ENCODE assay signal across 16 cellular contexts in genomic region chr22:44225091-44225689, GRCh38. TPM values are rescaled to one million over a fixed set of nuclear protein-coding genes. Genes with fewer than 3 reads are reported as not detected.
A peak's percentile ranks its signal among the peaks of the same experiment; 100 is the strongest.
DNase-seq lines count a peak whose midpoint lies in the region; ATAC-seq, FAIRE-seq and TF ChIP-seq lines count a peak whose summit lies in the region.
"Had no signal": no experiment of that assay in that cellular context is flagged by ENCODE, and none has a peak within 500 bp of the region (broad histone marks: within the 10 kb centered on the region; RNA-seq: fewer than 3 reads in every experiment).

No MANE protein-coding gene starts in this region.

- H3K27me3 Mint-ChIP-seq in activated naive CD8-positive, alpha-beta T cell treated with anti-CD3 and anti-CD28 coated beads, Interleukin-2, amount 10 ng/mL, durations not matched to agents 7 days and 5 days = peaks cover 14% of the 10 kb centered on the region
- peaks cover 3% of the 10 kb centered on the region for H3K27me3 Mint-ChIP-seq in activated naive CD8-positive, alpha-beta T cell treated with anti-CD3 and anti-CD28 coated beads for 36 hours
- peaks cover 15% of the 10 kb centered on the region for H3K27me3 Mint-ChIP-seq in neural crest cell (ENCODE audit: low read depth)

- intact Hi-C loops in kidney (cut with DNase I) (no loop called here), vagina (cut with DNase I) (no loop called here)

- POLR2A ChIA-PET in activated naive CD8-positive, alpha-beta T cell treated with anti-CD3 and anti-CD28 coated beads, Interleukin-2, amount 10 ng/mL, durations not matched to agents 7 days and 5 days (lab: Charles Lee) = no interaction called here

- TF ChIP-seq CTCF in kidney (IDR thresholded peaks at IDR 0.05; ENCODE audit: borderline replicate concordance, extremely low read depth, insufficient read depth) = no peak
- no peak for TF ChIP-seq CTCF in neural crest cell (conservative IDR thresholded peaks at IDR 0.05)
- TF ChIP-seq CTCF in vagina (IDR thresholded peaks at IDR 0.05) = no peak
- no peak for TF ChIP-seq CTCF in tibial nerve (IDR thresholded peaks at IDR 0.05)

- H3K4me3 Mint-ChIP-seq in activated naive CD8-positive, alpha-beta T cell treated with anti-CD3 and anti-CD28 coated beads, Interleukin-2, amount 10 ng/mL, durations not matched to agents 7 days and 5 days = no peak overlapping the region
- no peak overlapping the region for H3K4me3 Mint-ChIP-seq in activated naive CD8-positive, alpha-beta T cell treated with anti-CD3 and anti-CD28 coated beads for 36 hours
- no peak overlapping the region for H3K4me3 Mint-ChIP-seq in neural crest cell

- FAIRE-seq in kidney (lab: Jason Lieb, UNC) = no peak
- FAIRE-seq: H54 had no signal

- WGBS in tibial nerve, 2 donors = 47 to 53% methylated on average over 11 of the region's 11 CpGs

- no peaks in the 10 kb centered on the region for H3K36me3 ChIP-seq in kidney (ENCODE audit: control insufficient read depth in 1 of 2, insufficient read depth in 2 of 2, low read length in 2 of 2)
- H3K36me3 ChIP-seq in vagina = no peaks in the 10 kb centered on the region
- no peaks in the 10 kb centered on the region for H3K36me3 ChIP-seq in tibial nerve
- H3K36me3 ChIP-seq: BLaER1 had no signal

- H3K4me1 ChIP-seq in kidney (ENCODE audit: control insufficient read depth in 1 of 2, insufficient read depth in 1 of 2, low read depth in 1 of 2, low read length in 2 of 2) (no peaks in the 10 kb centered on the region), vagina (no peaks in the 10 kb centered on the region), tibial nerve (no peaks in the 10 kb centered on the region)

- peak; percentile 12 for DNase-seq in activated naive CD8-positive, alpha-beta T cell treated with anti-CD3 and anti-CD28 coated beads, Interleukin-2, amount 10 ng/mL, durations not matched to agents 7 days and 5 days
- no peak for DNase-seq in activated naive CD8-positive, alpha-beta T cell treated with anti-CD3 and anti-CD28 coated beads for 36 hours
- DNase-seq in kidney = peak; percentile 32
- no peak for DNase-seq in neural crest cell (ENCODE audit: low read depth, low spot score)
- peak; percentile 62 to 74 for DNase-seq in vagina (ENCODE audit: extremely low spot score in 2 of 2)
- DNase-seq in tibial nerve (ENCODE audit: low spot score in 2 of 2) = no peak
- no peak for DNase-seq in kidney glomerular epithelial cell (lab: John Stamatoyannopoulos, UW)
- DNase-seq in NCI-H345 treated with DMSO at 0.1 percent for 48 hours (lab: John Stamatoyannopoulos, UW; ENCODE audit: unreplicated experiment) = no peak
- DNase-seq: AML-193; CD4-positive, CD25-positive, alpha-beta regulatory T cell; DMS53; GM23248 had no signal

- H3K36me3 Mint-ChIP-seq in activated naive CD8-positive, alpha-beta T cell treated with anti-CD3 and anti-CD28 coated beads, Interleukin-2, amount 10 ng/mL, durations not matched to agents 7 days and 5 days = no peaks in the 10 kb centered on the region
- H3K36me3 Mint-ChIP-seq in activated naive CD8-positive, alpha-beta T cell treated with anti-CD3 and anti-CD28 coated beads for 36 hours = no peaks in the 10 kb centered on the region
- peaks cover 2% of the 10 kb centered on the region for H3K36me3 Mint-ChIP-seq in neural crest cell (ENCODE audit: low read depth)
- H3K36me3 Mint-ChIP-seq: CD4-positive, CD25-positive, alpha-beta regulatory T cell had no signal

- H3K27ac ChIP-seq in kidney (ENCODE audit: low read depth in 2 of 2, low read length in 2 of 2) = no peak overlapping the region
- no peak overlapping the region for H3K27ac ChIP-seq in vagina
- H3K27ac ChIP-seq in tibial nerve = no peak overlapping the region
- H3K27ac ChIP-seq: 22Rv1, BLaER1, GM23248 had no signal

- peaks cover 3% of the 10 kb centered on the region for H3K9me3 Mint-ChIP-seq in activated naive CD8-positive, alpha-beta T cell treated with anti-CD3 and anti-CD28 coated beads, Interleukin-2, amount 10 ng/mL, durations not matched to agents 7 days and 5 days
- H3K9me3 Mint-ChIP-seq in activated naive CD8-positive, alpha-beta T cell treated with anti-CD3 and anti-CD28 coated beads for 36 hours = peaks cover 5% of the 10 kb centered on the region
- peaks cover 5% of the 10 kb centered on the region for H3K9me3 Mint-ChIP-seq in neural crest cell

- no peak for ATAC-seq in activated naive CD8-positive, alpha-beta T cell treated with anti-CD3 and anti-CD28 coated beads, Interleukin-2, amount 10 ng/mL, durations not matched to agents 7 days and 5 days (ENCODE audit: low read depth)
- ATAC-seq: HCT116 had no signal

- H3K27me3 ChIP-seq in vagina = no peaks in the 10 kb centered on the region
- H3K27me3 ChIP-seq in tibial nerve = no peaks in the 10 kb centered on the region

- no peak overlapping the region for H3K4me3 ChIP-seq in kidney (ENCODE audit: low read length in 2 of 2)
- H3K4me3 ChIP-seq in vagina = no peak overlapping the region
- no peak overlapping the region for H3K4me3 ChIP-seq in tibial nerve
- H3K4me3 ChIP-seq: BLaER1, GM23248 had no signal

- no peaks in the 10 kb centered on the region for H3K4me1 Mint-ChIP-seq in activated naive CD8-positive, alpha-beta T cell treated with anti-CD3 and anti-CD28 coated beads, Interleukin-2, amount 10 ng/mL, durations not matched to agents 7 days and 5 days
- no peaks in the 10 kb centered on the region for H3K4me1 Mint-ChIP-seq in activated naive CD8-positive, alpha-beta T cell treated with anti-CD3 and anti-CD28 coated beads for 36 hours
- H3K4me1 Mint-ChIP-seq in neural crest cell = no peaks in the 10 kb centered on the region
- H3K4me1 Mint-ChIP-seq: CD4-positive, CD25-positive, alpha-beta regulatory T cell had no signal

- H3K27ac Mint-ChIP-seq in activated naive CD8-positive, alpha-beta T cell treated with anti-CD3 and anti-CD28 coated beads, Interleukin-2, amount 10 ng/mL, durations not matched to agents 7 days and 5 days = no peak overlapping the region
- H3K27ac Mint-ChIP-seq in activated naive CD8-positive, alpha-beta T cell treated with anti-CD3 and anti-CD28 coated beads for 36 hours = no peak overlapping the region
- H3K27ac Mint-ChIP-seq in neural crest cell (ENCODE audit: unreplicated experiment) = peak overlapping the region; percentile 22

- peaks cover 0 to 6% of the 10 kb centered on the region in 2 donors for H3K9me3 ChIP-seq in kidney (ENCODE audit: control insufficient read depth in 1 of 2, low read length in 2 of 2)
- H3K9me3 ChIP-seq in vagina = peaks cover 4% of the 10 kb centered on the region
- H3K9me3 ChIP-seq in tibial nerve = peaks cover 0 to 50% (median 2%) of the 10 kb centered on the region in 4 donors

- TF ChIP-seq EP300 in tibial nerve (IDR thresholded peaks at IDR 0.05) = no peak

- TF ChIP-seq POLR2A in vagina (IDR thresholded peaks at IDR 0.05) (no peak), tibial nerve (IDR thresholded peaks at IDR 0.05) (no peak)

- no peak overlapping the region for H3K9ac ChIP-seq in kidney (ENCODE audit: low read length in 2 of 2)
- H3K9ac ChIP-seq: BLaER1, GM23248 had no signal

RNA-seq across cellular contexts. Expression of gene PARVG, which starts 44.5 kb away (rescaled TPM):
- total RNA-seq in activated naive CD8-positive, alpha-beta T cell treated with anti-CD3 and anti-CD28 coated beads, Interleukin-2, amount 10 ng/mL, durations not matched to agents 7 days and 5 days = 100 to 1,000 TPM; 238 to 241 TPM
- 10 to 100 TPM; 68.7 to 72.9 TPM for total RNA-seq in activated naive CD8-positive, alpha-beta T cell treated with anti-CD3 and anti-CD28 coated beads for 36 hours
- 20.9 TPM for total RNA-seq in kidney
- polyA plus RNA-seq in kidney (ENCODE audit: insufficient read depth, low read depth, low replicate concordance) = 2.5 TPM
- total RNA-seq in neural crest cell = 0.14 and 0.23 TPM in 2 replicates
- 29.5 TPM for total RNA-seq in vagina
- total RNA-seq in tibial nerve = 100 to 1,000 TPM in 1 of 4 donors, 10 to 100 TPM in 3; 18.8 to 140 (median 34.9) TPM
- total RNA-seq: GM23248 had no signal
- polyA plus RNA-seq: GM23248 had no signal

Comparison
In these comparisons a context has a peak if more than half of its experiments do, and no peak if none do; other contexts are left out.
1. DNase-seq: peak in activated naive CD8-positive, alpha-beta T cell treated with anti-CD3 and anti-CD28 coated beads, Interleukin-2, amount 10 ng/mL, durations not matched to agents 7 days and 5 days (single experiment), kidney (single experiment) and vagina (2 of 2); none in activated naive CD8-positive, alpha-beta T cell treated with anti-CD3 and anti-CD28 coated beads for 36 hours (single experiment), neural crest cell (single experiment), tibial nerve (0 of 2), kidney glomerular epithelial cell (single experiment) and NCI-H345 treated with DMSO at 0.1 percent for 48 hours (single experiment).
2. RNA of gene PARVG, which starts 44.5 kb away (total RNA-seq): 238 to 241 TPM in activated naive CD8-positive, alpha-beta T cell treated with anti-CD3 and anti-CD28 coated beads, Interleukin-2, amount 10 ng/mL, durations not matched to agents 7 days and 5 days, 68.7 to 72.9 TPM in activated naive CD8-positive, alpha-beta T cell treated with anti-CD3 and anti-CD28 coated beads for 36 hours, 18.8 to 140 TPM in tibial nerve, 29.5 TPM in vagina (single experiment) and 20.9 TPM in kidney (single experiment); 0.14 to 0.23 TPM in neural crest cell; every median in the first group is over 10 times any median in the second.